Comparison of ENCODE assay signal across 8 cellular contexts in genomic region chr13:98509271-98510155, GRCh38.
DNase-seq lines count a peak whose midpoint lies in the region; ATAC-seq, FAIRE-seq and TF ChIP-seq lines count a peak whose summit lies in the region.

No MANE protein-coding gene starts in this region.

- FAIRE-seq in urothelium cell line (lab: Jason Lieb, UNC) (no peak), frontal cortex (lab: Jason Lieb, UNC) (no peak)

- peak overlapping the region; percentile 80 for H3K4me3 Mint-ChIP-seq in T-helper 17 cell

- H3K9me3 ChIP-seq in T-helper 17 cell (ENCODE audit: control insufficient read depth, low read length, poor library complexity, severe bottlenecking) (no peaks in the 10 kb centered on the region), colonic mucosa (no peaks in the 10 kb centered on the region), mucosa of descending colon (no peaks in the 10 kb centered on the region)

- peaks cover 2% of the 10 kb centered on the region for H3K36me3 Mint-ChIP-seq in T-helper 17 cell (ENCODE audit: low read depth)

- H3K4me3 ChIP-seq in colonic mucosa (no peak overlapping the region), mucosa of descending colon (no peak overlapping the region)

- TF ChIP-seq CTCF in colonic mucosa (IDR thresholded peaks at IDR 0.05) (no peak), mucosa of descending colon (IDR thresholded peaks at IDR 0.05) (no peak)

- H3K9ac ChIP-seq in colonic mucosa (ENCODE audit: low read depth in 2 of 2, low read length in 2 of 2) = peak overlapping the region in 1 of 2 donors; percentile 15

- H3K27me3 Mint-ChIP-seq in T-helper 17 cell = no peaks in the 10 kb centered on the region

- H3K36me3 ChIP-seq in colonic mucosa (no peaks in the 10 kb centered on the region), mucosa of descending colon (ENCODE audit: low read depth) (no peaks in the 10 kb centered on the region)

- peaks cover 28% of the 10 kb centered on the region for H3K4me1 ChIP-seq in colonic mucosa
- peaks cover 64% of the 10 kb centered on the region for H3K4me1 ChIP-seq in mucosa of descending colon (ENCODE audit: low read depth)

- no peaks in the 10 kb centered on the region for H3K27me3 ChIP-seq in colonic mucosa

- H3K27ac ChIP-seq in colonic mucosa = peak overlapping the region; percentile 60

- peak overlapping the region; percentile 98 for H3K27ac Mint-ChIP-seq in T-helper 17 cell

- H3K4me1 Mint-ChIP-seq in T-helper 17 cell = peaks cover 70% of the 10 kb centered on the region

- intact Hi-C loops in colonic mucosa (cut with DNase I) = loop anchor here (10.0 kb wide), 1 partner anchor 65 kb away; the partner anchor contains the start of gene STK24
- intact Hi-C loops in mucosa of descending colon (cut with DNase I, micrococcal nuclease) = no loop called here

- peak; percentile 79 for DNase-seq in AG08396 (ENCODE audit: low spot score)
- peak in 1 of 3 donors; percentile 31 for DNase-seq in T-helper 17 cell
- DNase-seq in colonic mucosa = peak; percentile 78
- peak; percentile 70 to 80 (median 77) for DNase-seq in mucosa of descending colon
- DNase-seq in urothelium cell line (ENCODE audit: low spot score) = peak; percentile 11
- DNase-seq in frontal cortex (ENCODE audit: low spot score in 2 of 2) = no peak

- ATAC-seq in GM19372 (IDR thresholded peaks at IDR 0.05; ENCODE audit: low read depth, unreplicated experiment) = peak; percentile 49
- ATAC-seq in HG03432 (IDR thresholded peaks at IDR 0.05; ENCODE audit: unreplicated experiment) = peak; percentile 52
- ATAC-seq in T-helper 17 cell = peak; percentile 59
- ATAC-seq in mucosa of descending colon = peak; percentile 90

Comparison
In these comparisons a context has a peak if more than half of its experiments do, and no peak if none do; other contexts are left out.
1. DNase-seq: peak in AG08396 (single experiment), colonic mucosa (single experiment), mucosa of descending colon (3 of 3) and urothelium cell line (single experiment); none in frontal cortex (0 of 2).
2. Peak in every context shown above with its lines, with median percentiles within 50 percentile points of each other: ATAC-seq.